In the genomic region with DNA sequence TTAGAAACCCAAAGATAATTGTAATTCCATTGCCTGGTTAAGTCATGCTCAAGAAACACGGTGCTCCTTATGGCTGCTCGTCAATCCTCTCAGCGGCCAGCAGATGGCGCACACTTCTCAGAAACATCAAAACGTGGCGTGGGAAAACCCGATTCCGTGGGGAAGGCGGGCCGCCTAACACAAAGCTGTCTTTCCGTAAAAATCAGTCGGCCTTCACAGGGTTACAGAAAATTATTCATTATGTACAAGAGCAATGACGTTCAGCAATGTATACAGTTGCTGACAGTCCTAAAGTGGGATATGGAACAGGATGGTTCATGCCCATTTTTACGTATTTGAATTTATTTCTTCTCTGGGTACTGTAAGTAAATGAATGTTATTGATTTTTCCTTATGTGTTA, we compare ENCODE assay signal across 8 cellular contexts.
DNase-seq lines count a peak whose midpoint lies in the region; ATAC-seq and TF ChIP-seq lines count a peak whose summit lies in the region.

No MANE protein-coding gene starts in this region.

- ATAC-seq in GM18873 (IDR thresholded peaks at IDR 0.05; ENCODE audit: low FRiP score, unreplicated experiment): no peak

- CTCF ChIA-PET in HEK293T (lab: Yijun Ruan, JAX): interaction anchor here (0.5 to 2.2 kb wide), 7 partner anchors 9 to 859 kb away, joined by 3 to 13 read pairs (median 6); no protein-coding TSS in a partner anchor

- peak; percentile 92 for TF ChIP-seq CTCF in GM10266 (IDR thresholded peaks at IDR 0.05; ENCODE audit: control insufficient read depth, insufficient read depth, low read depth, missing control alignments)

- POLR2A ChIA-PET in HEK293T (lab: Yijun Ruan, JAX): no interaction called here

- peak; percentile 54 for DNase-seq in GM10266 (ENCODE audit: extremely low spot score)
- DNase-seq in HEK293T (ENCODE audit: extremely low spot score): peak; percentile 70
- peak; percentile 49 for DNase-seq in NCI-H146 treated with DMSO at 0.1 percent for 48 hours (lab: John Stamatoyannopoulos, UW; ENCODE audit: unreplicated experiment)
- DNase-seq in activated CD4-positive, CD25-positive, alpha-beta regulatory T cell treated with anti-CD3 and anti-CD28 coated beads, Interleukin-2, amount 50 U/mL, for 16 hours (ENCODE audit: low read depth, low spot score): peak; percentile 38
- peak; percentile 54 for DNase-seq in cerebellum (ENCODE audit: low spot score)
- DNase-seq in kidney glomerular epithelial cell (lab: John Stamatoyannopoulos, UW): peak; percentile 55
- peak; percentile 59 to 66 for DNase-seq in stimulated activated CD4-positive, alpha-beta T cell treated with anti-CD3 and anti-CD28 coated beads, Interleukin-2, amount 100 ng/mL, for 48 hours

TF ChIP-seq in HEK293T, 16 proteins besides CTCF, POLR2A, EP300 and RAD21:
- TF ChIP-seq ZNF384 (IDR thresholded peaks at IDR 0.05) (no peak), L3MBTL2 (conservative IDR thresholded peaks at IDR 0.05) (peak; percentile 42; the same call in 1 of the 2 replicates)
